ENCODE assay signal across 8 cellular contexts in genomic region chr2:19348692-19349091, GRCh38. TPM values are rescaled to one million over a fixed set of nuclear protein-coding genes. Genes with fewer than 3 reads are reported as not detected.
DNase-seq lines count a peak whose midpoint lies in the region; ATAC-seq and TF ChIP-seq lines count a peak whose summit lies in the region.

No MANE protein-coding gene starts in this region.

- TF ChIP-seq CTCF in PC-9 (conservative IDR thresholded peaks at IDR 0.05) (no peak), esophagus squamous epithelium (IDR thresholded peaks at IDR 0.05) (no peak), prostate gland (IDR thresholded peaks at IDR 0.05) (no peak)

- H3K27me3 Mint-ChIP-seq in CD8-positive, alpha-beta memory T cell: peaks cover 47 to 52% of the 10 kb centered on the region in 2 donors

- peaks cover 44% of the 10 kb centered on the region for H3K4me1 ChIP-seq in CD8-positive, alpha-beta memory T cell (ENCODE audit: insufficient read depth, low read length)
- H3K4me1 ChIP-seq in PC-9 (replicated peaks; ENCODE audit: insufficient read depth) (peaks cover 12% of the 10 kb centered on the region), esophagus squamous epithelium (peaks cover 7 to 39% (median 7%) of the 10 kb centered on the region in 3 donors), prostate gland (replicated peaks) (no peaks in the 10 kb centered on the region)

- peaks cover 0 to 2% (median 0%) of the 10 kb centered on the region in 5 donors for H3K9me3 Mint-ChIP-seq in CD8-positive, alpha-beta memory T cell

- H2AFZ ChIP-seq in PC-9: no peak overlapping the region

- H3K27me3 ChIP-seq in CD8-positive, alpha-beta memory T cell (ENCODE audit: insufficient read depth, low read length, poor library complexity, severe bottlenecking): peaks cover 46% of the 10 kb centered on the region
- H3K27me3 ChIP-seq in PC-9 (ENCODE audit: insufficient read depth, low read depth): no peaks in the 10 kb centered on the region
- H3K27me3 ChIP-seq in esophagus squamous epithelium: peaks cover 0 to 44% (median 3%) of the 10 kb centered on the region in 4 donors
- H3K27me3 ChIP-seq in prostate gland (replicated peaks; ENCODE audit: insufficient read depth): peaks cover 1% of the 10 kb centered on the region

- CTCF ChIA-PET in CD8-positive, alpha-beta memory T cell (lab: Charles Lee): interaction anchor here (3.3 to 4.9 kb wide), 2 partner anchors 11 to 828 kb away, joined by 10 to 28 read pairs; partner anchors contain the start of gene OSR1
- CTCF ChIA-PET in PC-9 (lab: Charles Lee): interaction anchor here (0.6 kb wide), 1 partner anchor 361 kb away, joined by 3 read pairs; no protein-coding TSS in a partner anchor

- H3K4me1 Mint-ChIP-seq in CD8-positive, alpha-beta memory T cell: peaks cover 27 to 53% (median 30%) of the 10 kb centered on the region in 3 donors

- no peak for TF ChIP-seq POLR2A in esophagus squamous epithelium (IDR thresholded peaks at IDR 0.05)
- no peak for TF ChIP-seq POLR2A in prostate gland (IDR thresholded peaks at IDR 0.05)

- peak overlapping the region; percentile 46 to 98 (median 96) for H3K4me3 Mint-ChIP-seq in CD8-positive, alpha-beta memory T cell

- peak overlapping the region in 7 of 8 donors; percentile 97 to 99 (median 98) for H3K27ac Mint-ChIP-seq in CD8-positive, alpha-beta memory T cell

- WGBS in esophagus squamous epithelium, 2 donors: 80 to 95% methylated on average over 1 to 3 of the region's 8 CpGs
- 83% methylated on average over 8 of the region's 8 CpGs for WGBS in prostate gland

- H3K4me3 ChIP-seq in CD8-positive, alpha-beta memory T cell (ENCODE audit: low read length): peak overlapping the region; percentile 86
- H3K4me3 ChIP-seq in PC-9: peak overlapping the region; percentile 70; the same call in 1 of the 2 replicates
- peak overlapping the region in 2 of 4 donors; percentile 83 to 90 for H3K4me3 ChIP-seq in esophagus squamous epithelium
- no peak overlapping the region for H3K4me3 ChIP-seq in prostate gland

- no peak for DNase-seq in CD8-positive, alpha-beta memory T cell
- DNase-seq in PC-9 (no peak), esophagus squamous epithelium (lab: John Stamatoyannopoulos, UW) (no peak), prostate gland (ENCODE audit: low spot score) (no peak), occipital lobe (lab: John Stamatoyannopoulos, UW) (no peak)

- H3K36me3 ChIP-seq in CD8-positive, alpha-beta memory T cell (ENCODE audit: insufficient read depth, low read length): no peaks in the 10 kb centered on the region
- H3K36me3 ChIP-seq in PC-9 (ENCODE audit: low read depth) (peaks cover 16% of the 10 kb centered on the region), esophagus squamous epithelium (peaks cover 0 to 6% (median 0%) of the 10 kb centered on the region in 3 donors), prostate gland (no peaks in the 10 kb centered on the region)

- H3K36me3 Mint-ChIP-seq in CD8-positive, alpha-beta memory T cell: peaks cover 3 to 11% (median 8%) of the 10 kb centered on the region in 3 donors

- POLR2A ChIA-PET in CD8-positive, alpha-beta memory T cell (lab: Charles Lee): interaction anchor here (1.5 kb wide), 1 partner anchor 553 kb away, joined by 5 read pairs; the partner anchor contains the start of gene TTC32
- POLR2A ChIA-PET in PC-9 (lab: Charles Lee; ENCODE audit: unreplicated experiment): no interaction called here

- no TSS peak for BruUV-seq in PC-9 (replicated peaks; lab: Mats Ljungman, UMichigan)

- H3K4me2 ChIP-seq in PC-9: peak overlapping the region; percentile 91; the same call in 1 of the 2 replicates

- 0 out of 2 replicates have a peak, but pooled peaks cover 4% of the 10 kb centered on the region for H3K9me2 ChIP-seq in PC-9 (ENCODE audit: insufficient read depth)

- H4K20me1 ChIP-seq in PC-9 (ENCODE audit: insufficient read depth): no peaks in the 10 kb centered on the region

- peaks cover 21% of the 10 kb centered on the region for H3K79me2 ChIP-seq in PC-9 (ENCODE audit: low read depth)

- H3K9me3 ChIP-seq in CD8-positive, alpha-beta memory T cell (ENCODE audit: low read length): no peaks in the 10 kb centered on the region
- H3K9me3 ChIP-seq in PC-9 (ENCODE audit: insufficient read depth, low read depth): no peaks in the 10 kb centered on the region; the same call in 1 of the 2 replicates
- H3K9me3 ChIP-seq in esophagus squamous epithelium: no peaks in the 10 kb centered on the region
- H3K9me3 ChIP-seq in prostate gland: no peaks in the 10 kb centered on the region

- intact Hi-C loops in PC-9 (cut with micrococcal nuclease; ENCODE audit: unreplicated experiment) (loop anchor here (2.0 to 10.0 kb wide), 3 partner anchors 208 to 356 kb away; no protein-coding TSS in a partner anchor), esophagus squamous epithelium (cut with DNase I) (no loop called here), prostate gland (cut with DNase I) (no loop called here)

- peaks cover 17% of the 10 kb centered on the region; the same call in 1 of the 2 replicates for H3F3A ChIP-seq in PC-9 (ENCODE audit: insufficient read depth, low read depth)

- ATAC-seq in HG02884 (IDR thresholded peaks at IDR 0.05; ENCODE audit: unreplicated experiment) (no peak), GM21515 (IDR thresholded peaks at IDR 0.05; ENCODE audit: unreplicated experiment) (no peak), GM19328 (IDR thresholded peaks at IDR 0.05; ENCODE audit: unreplicated experiment) (no peak)

- H3K27ac ChIP-seq in CD8-positive, alpha-beta memory T cell (ENCODE audit: low read depth, low read length): peak overlapping the region; percentile 90
- H3K27ac ChIP-seq in PC-9 (peak overlapping the region; percentile 78; the same call in 1 of the 2 replicates), esophagus squamous epithelium (peak overlapping the region; percentile 91 to 98 (median 96)), prostate gland (peak overlapping the region; percentile 84 to 95)

RNA-seq across cellular contexts. Expression of gene OSR1, which starts 9.7 kb away (rescaled TPM):
- total RNA-seq in CD8-positive, alpha-beta memory T cell: not detected
- not detected for polyA plus RNA-seq in CD8-positive, alpha-beta memory T cell
- 6.4 and 6.9 TPM in 2 replicates for total RNA-seq in PC-9 (2021)
- total RNA-seq in esophagus squamous epithelium: 1 to 10 TPM in 3 of 4 donors, under 1 TPM in 1; 0.19 to 4.4 (median 1.5) TPM
- 10 to 100 TPM in 1 of 2 donors, 1 to 10 TPM in 1; 9.3 to 47.9 TPM for total RNA-seq in prostate gland
- total RNA-seq in occipital lobe: 4.4 TPM

Comparison
In these comparisons a context has a peak if more than half of its experiments do, and no peak if none do; other contexts are left out.
1. H3K4me3 ChIP-seq: peak in CD8-positive, alpha-beta memory T cell (single experiment) and PC-9 (single experiment); none in prostate gland (0 of 2).
2. Peak in every context shown above with its lines, with median percentiles within 50 percentile points of each other: H3K27ac ChIP-seq.